Comparison of ENCODE assay signal across 6 cellular contexts in genomic region chr6:41073968-41074691, GRCh38. TPM values are rescaled to one million over a fixed set of nuclear protein-coding genes. Genes with fewer than 3 reads are reported as not detected.
A peak's percentile ranks its signal among the peaks of the same experiment; 100 is the strongest.
DNase-seq lines count a peak whose midpoint lies in the region; ATAC-seq and TF ChIP-seq lines count a peak whose summit lies in the region.

No MANE protein-coding gene starts in this region.

- peak overlapping the region; percentile 90 for H3K27ac Mint-ChIP-seq in activated naive CD8-positive, alpha-beta T cell treated with anti-CD3 and anti-CD28 coated beads, Interleukin-2, amount 50 U/mL, for 24 hours

- H3K4me3 ChIP-seq in SK-N-SH (ENCODE audit: low read depth in 2 of 2, low read length in 1 of 2), result peak overlapping the region; percentile 90 to 99
- H3K4me3 ChIP-seq in mononuclear cell (ENCODE audit: low read length), result peak overlapping the region; percentile 91

- H3K9me3 ChIP-seq in SK-N-SH (no peaks in the 10 kb centered on the region), mononuclear cell (ENCODE audit: low read depth, low read length) (no peaks in the 10 kb centered on the region)

- TF ChIP-seq RAD21 in SK-N-SH (IDR thresholded peaks at IDR 0.05; ENCODE audit: low read length), result no peak

- H3F3A ChIP-seq in SK-N-SH (replicated peaks; ENCODE audit: insufficient read depth), result peaks cover 22% of the 10 kb centered on the region

- H3K9me3 Mint-ChIP-seq in activated naive CD8-positive, alpha-beta T cell treated with anti-CD3 and anti-CD28 coated beads, Interleukin-2, amount 50 U/mL, for 24 hours, result no peaks in the 10 kb centered on the region

- peaks cover 75% of the 10 kb centered on the region for H3K79me2 ChIP-seq in SK-N-SH (ENCODE audit: insufficient read depth)

- peaks cover 31% of the 10 kb centered on the region for H3K36me3 Mint-ChIP-seq in activated naive CD8-positive, alpha-beta T cell treated with anti-CD3 and anti-CD28 coated beads, Interleukin-2, amount 50 U/mL, for 24 hours (ENCODE audit: low read depth)

- H3K27me3 ChIP-seq in SK-N-SH (ENCODE audit: insufficient read depth) (no peaks in the 10 kb centered on the region), mononuclear cell (ENCODE audit: insufficient read depth, low read length) (no peaks in the 10 kb centered on the region)

- peaks cover 68% of the 10 kb centered on the region for H3K4me1 Mint-ChIP-seq in activated naive CD8-positive, alpha-beta T cell treated with anti-CD3 and anti-CD28 coated beads, Interleukin-2, amount 50 U/mL, for 24 hours

- H3K9ac ChIP-seq in SK-N-SH, result peak overlapping the region; percentile 99

- H2AFZ ChIP-seq in SK-N-SH (ENCODE audit: low read depth), result peak overlapping the region; percentile 26; the same call in 1 of the 2 replicates

- TF ChIP-seq EP300 in SK-N-SH (IDR thresholded peaks at IDR 0.05; ENCODE audit: borderline replicate concordance in 1 of 2, low read depth in 1 of 2, low read length in 1 of 2), result no peak

- H4K20me1 ChIP-seq in SK-N-SH (ENCODE audit: insufficient read depth), result peaks cover 51% of the 10 kb centered on the region

- WGBS in SK-N-SH (ENCODE audit: low lambda C conversion rate), result 6% methylated on average over 11 of the region's 11 CpGs

- H3K27ac ChIP-seq in SK-N-SH (ENCODE audit: low read depth in 2 of 2, low read length in 1 of 2), result peak overlapping the region; percentile 98 to 99

- CTCF ChIA-PET in SK-N-SH (lab: Yijun Ruan, JAX), result interaction anchor here (0.6 to 1.3 kb wide), 4 partner anchors 8 to 214 kb away, joined by 3 read pairs; no protein-coding TSS in a partner anchor

- peak overlapping the region; percentile 93 for H3K4me3 Mint-ChIP-seq in activated naive CD8-positive, alpha-beta T cell treated with anti-CD3 and anti-CD28 coated beads, Interleukin-2, amount 50 U/mL, for 24 hours

- no peaks in the 10 kb centered on the region for H3K27me3 Mint-ChIP-seq in activated naive CD8-positive, alpha-beta T cell treated with anti-CD3 and anti-CD28 coated beads, Interleukin-2, amount 50 U/mL, for 24 hours

- no peak for TF ChIP-seq CTCF in SK-N-SH (IDR thresholded peaks at IDR 0.05)

- no peaks in the 10 kb centered on the region for H3K9me2 ChIP-seq in SK-N-SH

- POLR2A ChIA-PET in SK-N-SH (lab: Yijun Ruan, JAX), result interaction anchor here (0.5 kb wide), 1 partner anchor 183 kb away, joined by 4 read pairs; no protein-coding TSS in a partner anchor

- H3K36me3 ChIP-seq in SK-N-SH (replicated peaks in 1 of 2; ENCODE audit: control insufficient read depth in 1 of 2, insufficient read depth in 2 of 2, low read length in 1 of 2), result peaks cover 13 to 33% of the 10 kb centered on the region in 2 experiments

- ATAC-seq in SK-N-SH treated with all-trans-retinoic acid at 6 μM for 48 hours, result no peak
- ATAC-seq in activated naive CD8-positive, alpha-beta T cell treated with anti-CD3 and anti-CD28 coated beads, Interleukin-2, amount 50 U/mL, for 24 hours, result no peak

- H3K4me2 ChIP-seq in SK-N-SH, result peak overlapping the region; percentile 79

- H3K4me1 ChIP-seq in SK-N-SH (ENCODE audit: control insufficient read depth in 1 of 2, insufficient read depth in 2 of 2, low read depth in 1 of 2, low read length in 1 of 2) (peaks cover 23 to 25% of the 10 kb centered on the region in 2 experiments), mononuclear cell (ENCODE audit: insufficient read depth, low read length) (peaks cover 30% of the 10 kb centered on the region)

- DNase-seq in SK-N-SH (no peak), Ammon's horn (ENCODE audit: low spot score) (no peak), AG20443 (ENCODE audit: low spot score) (no peak)
- DNase-seq in activated naive CD8-positive, alpha-beta T cell treated with anti-CD3 and anti-CD28 coated beads, Interleukin-2, amount 50 U/mL, for 24 hours, result no peak

TF ChIP-seq in SK-N-SH, 30 proteins besides CTCF, POLR2A, EP300 and RAD21:
- TF ChIP-seq EZH2phosphoT487 (IDR thresholded peaks at IDR 0.05; ENCODE audit: borderline replicate concordance, low read depth) (no peak), MAX (IDR thresholded peaks at IDR 0.05; ENCODE audit: low read depth) (peak; percentile 81), MXI1 (IDR thresholded peaks at IDR 0.05; ENCODE audit: low read depth, low read length) (peak; percentile 70)

TF ChIP-seq in SK-N-SH treated with all-trans-retinoic acid at 6 μM for 48 hours, 23 proteins besides CTCF, POLR2A, EP300 and RAD21 (continues in another document):
- TF ChIP-seq RARB (CRISPR knock-in tag; IDR thresholded peaks at IDR 0.05), result no peak
- TF ChIP-seq GLIS3 (CRISPR knock-in tag; IDR thresholded peaks at IDR 0.05), result no peak
- no peak for TF ChIP-seq BACH2 (CRISPR knock-in tag; IDR thresholded peaks at IDR 0.05; ENCODE audit: borderline replicate concordance)
- TF ChIP-seq ZNF70 (CRISPR knock-in tag; IDR thresholded peaks at IDR 0.05), result no peak
- no peak for TF ChIP-seq ZFP30 (CRISPR knock-in tag; IDR thresholded peaks at IDR 0.05)
- no peak for TF ChIP-seq ZNF565 (CRISPR knock-in tag; conservative IDR thresholded peaks at IDR 0.05; ENCODE audit: low read depth)
- TF ChIP-seq TSHZ2 (CRISPR knock-in tag; IDR thresholded peaks at IDR 0.05), result no peak
- no peak for TF ChIP-seq CREB5 (CRISPR knock-in tag; IDR thresholded peaks at IDR 0.05; ENCODE audit: low read depth)
- TF ChIP-seq ZC3H10 (CRISPR knock-in tag; IDR thresholded peaks at IDR 0.05), result no peak
- TF ChIP-seq ZNF8 (CRISPR knock-in tag; IDR thresholded peaks at IDR 0.05), result no peak
- TF ChIP-seq TOX (CRISPR knock-in tag; IDR thresholded peaks at IDR 0.05; ENCODE audit: borderline replicate concordance), result no peak
- no peak for TF ChIP-seq PPARA (CRISPR knock-in tag; IDR thresholded peaks at IDR 0.05; ENCODE audit: borderline replicate concordance)
- no peak for TF ChIP-seq ISL1 (CRISPR knock-in tag; IDR thresholded peaks at IDR 0.05)
- TF ChIP-seq CSDC2 (CRISPR knock-in tag; IDR thresholded peaks at IDR 0.05), result no peak
- no peak for TF ChIP-seq TCF4 (CRISPR knock-in tag; IDR thresholded peaks at IDR 0.05; ENCODE audit: borderline replicate concordance)

RNA-seq across cellular contexts. Expression of gene NFYA, which starts 1.4 kb away (rescaled TPM):
- polyA plus RNA-seq in SK-N-SH (2012; rRNA removed), result 6.8 and 9.7 TPM in 2 replicates
- polyA plus RNA-seq in SK-N-SH (2012; cell fraction: cytosol; rRNA removed), result 6.8 and 8.1 TPM in 2 replicates
- 10.5 and 17.2 TPM in 2 replicates for polyA plus RNA-seq in SK-N-SH (2012; cell fraction: nucleus; rRNA removed)
- 16.6 TPM for total RNA-seq in mononuclear cell

RNA-seq across cellular contexts. Expression of gene OARD1, which starts 2.0 kb away (rescaled TPM):
- polyA plus RNA-seq in SK-N-SH (2012; rRNA removed), result 5.6 and 6.4 TPM in 2 replicates
- polyA plus RNA-seq in SK-N-SH (2012; cell fraction: cytosol; rRNA removed), result 9.3 and 15.7 TPM in 2 replicates
- polyA plus RNA-seq in SK-N-SH (2012; cell fraction: nucleus; rRNA removed), result 2.2 and 4.7 TPM in 2 replicates
- 28.2 TPM for total RNA-seq in mononuclear cell

RNA-seq across cellular contexts. Expression of gene APOBEC2, which starts 21.1 kb away (rescaled TPM):
- polyA plus RNA-seq in SK-N-SH (2012; rRNA removed), result not detected in 2 replicates
- polyA plus RNA-seq in SK-N-SH (2012; cell fraction: cytosol; rRNA removed), result not detected in 2 replicates
- polyA plus RNA-seq in SK-N-SH (2012; cell fraction: nucleus; rRNA removed), result not detected in 2 replicates
- total RNA-seq in mononuclear cell, result not detected

RNA-seq across cellular contexts. Expression of gene TSPO2, which starts 31.9 kb away (rescaled TPM):
- polyA plus RNA-seq in SK-N-SH (2012; rRNA removed), result not detected in 2 replicates
- polyA plus RNA-seq in SK-N-SH (2012; cell fraction: cytosol; rRNA removed), result not detected in 2 replicates
- polyA plus RNA-seq in SK-N-SH (2012; cell fraction: nucleus; rRNA removed), result not detected in 2 replicates
- not detected for total RNA-seq in mononuclear cell

RNA-seq across cellular contexts. Expression of gene UNC5CL, which starts 35.1 kb away (rescaled TPM):
- 0.10 TPM in 2 replicates for polyA plus RNA-seq in SK-N-SH (2012; rRNA removed)
- polyA plus RNA-seq in SK-N-SH (2012; cell fraction: cytosol; rRNA removed), result 0.05 and 0.08 TPM in 2 replicates
- 1.1 and 1.2 TPM in 2 replicates for polyA plus RNA-seq in SK-N-SH (2012; cell fraction: nucleus; rRNA removed)
- 1.2 TPM for total RNA-seq in mononuclear cell
